Comparison of ENCODE assay signal across 29 cellular contexts in the genomic region with DNA sequence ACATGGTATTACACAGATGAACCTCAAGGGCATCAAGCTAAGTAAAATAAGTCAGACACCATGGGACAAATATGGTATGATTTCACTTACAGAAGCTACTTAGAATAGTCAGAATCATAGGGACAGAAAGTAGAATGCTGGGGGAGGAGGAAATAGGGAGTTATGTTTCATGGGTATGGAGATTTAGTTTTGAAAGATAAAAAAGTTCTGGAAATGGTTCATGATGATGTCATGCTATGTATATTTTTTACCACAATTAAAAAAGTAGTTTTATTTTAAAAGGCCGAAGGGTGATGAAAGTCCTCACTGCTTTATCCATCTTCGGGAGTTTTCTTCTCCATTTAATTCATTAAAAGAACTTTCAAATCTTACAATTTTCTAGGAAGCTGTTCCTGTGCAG.
"Had no signal": no experiment of that assay in that cellular context is flagged by ENCODE, and none has a peak within 500 bp of the region (broad histone marks: within the 10 kb centered on the region; RNA-seq: fewer than 3 reads in every experiment).

No MANE protein-coding gene starts in this region.

- ATAC-seq: left colon, left lung, lower lobe of right lung, natural killer cell, psoas muscle, sciatic nerve, upper lobe of right lung had no signal

- H3K9ac ChIP-seq: neural progenitor cell, parathyroid adenoma had no signal

- FAIRE-seq: islet of Langerhans, kidney, urothelium cell line had no signal

- H3K79me2 ChIP-seq: parathyroid adenoma had no signal

- H3K4me1 ChIP-seq: left lung, lower lobe of right lung, neural progenitor cell, parathyroid adenoma, psoas muscle, suprapubic skin, tibial artery, upper lobe of right lung had no signal

- DNase-seq: hippocampal formation; kidney; left colon; left lung; lower lobe of right lung; mammary epithelial cell; mesendoderm; naive B cell; natural killer cell; nephron progenitor cell; occipital lobe; psoas muscle; stimulated activated CD4-positive, alpha-beta T cell treated with anti-CD3 and anti-CD28 coated beads, Interleukin-12 subunit alpha, Interleukin-12 subunit beta, amount 100 ng/mL, for 4 hours; stimulated activated CD4-positive, alpha-beta T cell treated with anti-CD3 and anti-CD28 coated beads, Interleukin-15, amount 100 ng/mL, for 24 hours; stimulated activated CD4-positive, alpha-beta T cell treated with anti-CD3 and anti-CD28 coated beads, Interleukin-2, amount 100 ng/mL, for 24 hours; stimulated activated CD4-positive, alpha-beta T cell treated with anti-CD3 and anti-CD28 coated beads, Interleukin-4, amount 100 ng/mL, for 1 hour; stimulated activated naive CD4-positive, alpha-beta T cell; tibial artery; trophoblast cell; upper lobe of right lung had no signal

- H3K36me3 ChIP-seq: left lung, lower lobe of right lung, neural progenitor cell, neutrophil, suprapubic skin, thoracic aorta, tibial artery, upper lobe of right lung had no signal

- H3K4me3 ChIP-seq: left lung, lower lobe of right lung, neural progenitor cell, psoas muscle, skin epidermis, suprapubic skin, thoracic aorta, tibial artery, upper lobe of right lung had no signal

- H3K9me3 ChIP-seq: left lung, lower lobe of right lung, neutrophil, psoas muscle, suprapubic skin, thoracic aorta, tibial artery, upper lobe of right lung had no signal

- H3K27ac ChIP-seq: left lung, lower lobe of right lung, neural progenitor cell, neutrophil, parathyroid adenoma, psoas muscle, skin epidermis, suprapubic skin, thoracic aorta, tibial artery, upper lobe of right lung had no signal

- H2AFZ ChIP-seq: neural progenitor cell, parathyroid adenoma had no signal

- H3K4me2 ChIP-seq: neural progenitor cell had no signal

- H3K27me3 ChIP-seq: left lung, neural progenitor cell, neutrophil, suprapubic skin, tibial artery, upper lobe of right lung had no signal
